In the genomic region with DNA sequence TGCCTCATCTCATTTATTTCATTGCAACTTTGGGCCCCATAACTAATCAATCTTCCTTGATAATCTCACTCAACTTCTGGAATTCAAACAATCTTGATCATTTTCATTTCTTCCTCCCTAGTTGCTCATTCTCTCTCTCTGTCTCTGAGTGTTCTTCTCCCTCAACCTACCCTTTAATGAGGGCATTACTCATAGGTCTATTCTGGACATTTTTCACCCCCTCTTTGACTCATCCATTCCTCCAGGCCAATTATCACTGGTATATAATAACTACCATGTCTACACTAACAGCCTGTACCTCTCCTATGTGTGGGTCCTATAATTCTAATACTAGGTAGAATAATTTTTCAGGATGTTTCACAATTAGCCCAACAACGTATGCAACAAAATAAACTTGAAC, we compare ENCODE assay signal across 24 cellular contexts.
"Had no signal": no experiment of that assay in that cellular context is flagged by ENCODE, and none has a peak within 500 bp of the region (broad histone marks: within the 10 kb centered on the region; RNA-seq: fewer than 3 reads in every experiment).

No MANE protein-coding gene starts in this region.

- H2AFZ ChIP-seq: parathyroid adenoma had no signal

- H3K4me1 ChIP-seq: ascending aorta, esophagus muscularis mucosa, heart right ventricle, lower lobe of right lung, parathyroid adenoma, stomach, suprapubic skin, tibial nerve had no signal

- DNase-seq: activated CD4-positive, alpha-beta T cell treated with anti-CD3 and anti-CD28 coated beads, Interleukin-2, amount 50 U/mL, for 4 hours; activated CD8-positive, alpha-beta memory T cell treated with anti-CD3 and anti-CD28 coated beads for 24 hours; activated CD8-positive, alpha-beta memory T cell treated with anti-CD3 and anti-CD28 coated beads, Interleukin-2, amount 50 U/mL, for 4 hours; activated T-cell treated with anti-CD3 and anti-CD28 coated beads, Interleukin-2, amount 50 U/mL, for 24 hours; brain microvascular endothelial cell; effector memory CD4-positive, alpha-beta T cell; heart right ventricle; lower lobe of right lung; naive B cell; nucleus accumbens; right cardiac atrium; small intestine; stimulated activated CD4-positive, alpha-beta T cell treated with anti-CD3 and anti-CD28 coated beads, Interleukin-2, amount 100 ng/mL, for 24 hours; stomach; T-helper 9 cell had no signal

- H3K79me2 ChIP-seq: parathyroid adenoma had no signal

- H3K27ac ChIP-seq: ascending aorta, brain microvascular endothelial cell, esophagus muscularis mucosa, heart right ventricle, lower lobe of right lung, parathyroid adenoma, stomach, suprapubic skin, tibial nerve had no signal

- H3K4me3 ChIP-seq: ascending aorta, esophagus muscularis mucosa, heart right ventricle, lower lobe of right lung, stomach, suprapubic skin, tibial nerve had no signal

- H3K36me3 ChIP-seq: brain microvascular endothelial cell, heart right ventricle, lower lobe of right lung, suprapubic skin had no signal

- H3K9ac ChIP-seq: parathyroid adenoma had no signal

- ATAC-seq: activated naive CD4-positive, alpha-beta T cell treated with anti-CD3 and anti-CD28 coated beads, Interleukin-2, amount 50 U/mL, for 72 hours; activated T-helper 17 cell treated with anti-CD3 and anti-CD28 coated beads, Interleukin-2, amount 50 U/mL, for 72 hours; heart right ventricle; lower lobe of right lung; right cardiac atrium; stimulated activated memory B cell treated with anti-CD40 and anti-IgM and Interleukin-4, amounts not matched to agents 10 μg/mL and 1 μg/mL and 100 μg/mL, for 72 hours; WTC11 had no signal

- H3K27me3 ChIP-seq: ascending aorta, brain microvascular endothelial cell, esophagus muscularis mucosa, heart right ventricle, stomach, suprapubic skin, tibial nerve had no signal
